Comparison of ENCODE assay signal across 10 cellular contexts in the genomic region with DNA sequence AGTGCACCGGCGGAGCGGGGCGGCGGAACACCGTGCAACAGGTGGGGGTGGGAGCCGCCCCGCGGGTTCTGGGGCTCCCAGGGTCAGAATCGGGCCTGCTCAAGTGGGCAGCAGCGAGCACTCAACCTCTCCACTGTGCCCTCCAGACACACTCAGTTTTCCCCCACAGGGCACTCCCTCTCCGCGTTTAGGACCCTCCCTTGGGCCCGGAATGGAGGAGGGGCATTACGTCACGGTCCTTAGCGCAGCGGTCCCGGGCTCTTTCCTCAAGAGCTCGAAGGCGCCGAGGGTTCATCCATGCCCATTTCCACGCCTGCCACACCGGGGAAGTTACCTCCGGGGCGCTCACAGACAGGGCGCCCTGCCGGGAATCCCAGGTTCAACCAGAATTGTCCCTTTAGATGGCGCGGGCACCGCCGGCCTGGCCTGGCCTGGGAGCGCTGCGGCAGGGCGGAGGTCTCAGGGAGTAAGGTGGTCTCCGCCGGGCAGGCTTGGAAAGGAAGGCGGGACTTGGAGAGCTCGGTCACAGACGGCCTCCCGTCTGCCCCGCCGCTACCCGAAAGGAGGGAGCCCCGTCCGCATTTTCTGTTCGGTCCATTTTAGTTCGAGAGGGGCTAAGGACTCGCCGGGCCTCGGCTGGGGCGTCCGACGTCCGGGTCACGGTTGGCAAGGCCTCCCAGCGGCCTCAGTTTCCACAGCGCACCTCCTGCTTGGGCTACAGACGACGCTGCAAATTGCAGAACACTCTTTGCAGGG. TPM values are rescaled to one million over a fixed set of nuclear protein-coding genes. Genes with fewer than 3 reads are reported as not detected.
DNase-seq lines count a peak whose midpoint lies in the region; ATAC-seq and TF ChIP-seq lines count a peak whose summit lies in the region.
"Had no signal": no experiment of that assay in that cellular context is flagged by ENCODE, and none has a peak within 500 bp of the region (broad histone marks: within the 10 kb centered on the region; RNA-seq: fewer than 3 reads in every experiment).

No MANE protein-coding gene starts in this region.

- peaks cover 44% of the 10 kb centered on the region for H3K4me1 Mint-ChIP-seq in T-helper 17 cell

- no peaks in the 10 kb centered on the region for H3K9me2 ChIP-seq in GM23248 (ENCODE audit: insufficient read depth)
- H3K9me2 ChIP-seq in hepatocyte (replicated peaks; ENCODE audit: insufficient read depth), result no peaks in the 10 kb centered on the region

- DNase-seq in GM23248 (no peak), T-helper 17 cell (no peak), hepatocyte (ENCODE audit: low spot score) (no peak), sigmoid colon (peak; percentile 64), NCI-H2029 (lab: John Stamatoyannopoulos, UW) (no peak)
- DNase-seq in stimulated activated CD4-positive, alpha-beta T cell treated with anti-CD3 and anti-CD28 coated beads, Interleukin-12 subunit alpha, Interleukin-12 subunit beta, amount 100 ng/mL, for 4 hours, result no peak

- H3K27ac ChIP-seq in GM23248, result no peak overlapping the region
- H3K27ac ChIP-seq in hepatocyte, result no peak overlapping the region
- H3K27ac ChIP-seq in sigmoid colon, result no peak overlapping the region

- no peaks in the 10 kb centered on the region for H3K9me3 ChIP-seq in GM23248 (ENCODE audit: low read depth)
- H3K9me3 ChIP-seq in T-helper 17 cell (ENCODE audit: control insufficient read depth, low read length, poor library complexity, severe bottlenecking), result no peaks in the 10 kb centered on the region
- H3K9me3 ChIP-seq in hepatocyte (ENCODE audit: low read depth), result no peaks in the 10 kb centered on the region
- no peaks in the 10 kb centered on the region for H3K9me3 ChIP-seq in sigmoid colon

- no peak overlapping the region for H3K27ac Mint-ChIP-seq in T-helper 17 cell

- ATAC-seq in T-helper 17 cell (peak; percentile 18), GM21381 (IDR thresholded peaks at IDR 0.05; ENCODE audit: unreplicated experiment) (no peak), GM18498 (IDR thresholded peaks at IDR 0.05; ENCODE audit: unreplicated experiment) (no peak)

- intact Hi-C loops in sigmoid colon (cut with DNase I), result loop anchor here (2.0 to 5.0 kb wide), 4 partner anchors 292 to 443 kb away; a partner anchor contains a TSS

- H3K79me2 ChIP-seq in GM23248 (ENCODE audit: insufficient read depth) (no peaks in the 10 kb centered on the region), hepatocyte (no peaks in the 10 kb centered on the region)

- H2AFZ ChIP-seq in GM23248 (no peak overlapping the region; the same call in 1 of the 2 replicates), hepatocyte (peak overlapping the region; percentile 53)

- H3K4me3 ChIP-seq in GM23248 (peak overlapping the region; percentile 31), hepatocyte (peak overlapping the region; percentile 0), sigmoid colon (peak overlapping the region in 3 of 4 donors; percentile 35 to 44 (median 35))

- H3K27me3 ChIP-seq in GM23248 (replicated peaks; ENCODE audit: insufficient read depth) (peaks cover 60% of the 10 kb centered on the region), hepatocyte (peaks cover 63% of the 10 kb centered on the region), sigmoid colon (peaks cover 57 to 65% (median 62%) of the 10 kb centered on the region in 3 donors)

- in situ Hi-C loops in GM23248 (cut with MboI), result loop anchor here (10.0 kb wide), 2 partner anchors 330 to 890 kb away; no protein-coding TSS in a partner anchor

- H3F3A ChIP-seq in GM23248 (ENCODE audit: insufficient read depth), result peaks cover 3% of the 10 kb centered on the region; the same call in 1 of the 2 replicates

- TF ChIP-seq POLR2A in sigmoid colon (IDR thresholded peaks at IDR 0.05), result no peak

- peaks cover 61% of the 10 kb centered on the region for H3K27me3 Mint-ChIP-seq in T-helper 17 cell

- 3% methylated on average over 55 to 60 of the region's 60 CpGs for WGBS in GM23248 (ENCODE audit: low coverage in 1 of 2, low lambda C conversion rate in 2 of 2, missing lambda C conversion rate in 2 of 2), 2 experiments
- 4% methylated on average over 48 of the region's 60 CpGs for WGBS in hepatocyte (ENCODE audit: low lambda C conversion rate, missing lambda C conversion rate)
- 2% methylated on average over 60 of the region's 60 CpGs for WGBS in sigmoid colon, 2 donors

- no peak for TF ChIP-seq CTCF in hepatocyte (IDR thresholded peaks at IDR 0.05; ENCODE audit: poor library complexity)
- TF ChIP-seq CTCF in sigmoid colon (IDR thresholded peaks at IDR 0.05), result no peak

- H4K20me1 ChIP-seq in GM23248 (ENCODE audit: insufficient read depth), result no peaks in the 10 kb centered on the region
- no peaks in the 10 kb centered on the region for H4K20me1 ChIP-seq in hepatocyte (ENCODE audit: insufficient read depth, poor library complexity, severe bottlenecking)

- peak overlapping the region; percentile 47 for H3K4me2 ChIP-seq in GM23248 (ENCODE audit: unreplicated experiment)
- H3K4me2 ChIP-seq in hepatocyte, result peak overlapping the region; percentile 76

- no peak for TF ChIP-seq EP300 in sigmoid colon (IDR thresholded peaks at IDR 0.05)

- no peaks in the 10 kb centered on the region for H3K36me3 ChIP-seq in GM23248 (ENCODE audit: low read depth)
- H3K36me3 ChIP-seq in hepatocyte (replicated peaks; ENCODE audit: insufficient read depth, low read depth), result no peaks in the 10 kb centered on the region
- no peaks in the 10 kb centered on the region for H3K36me3 ChIP-seq in sigmoid colon

- no peak overlapping the region for H3K9ac ChIP-seq in GM23248

- H3K36me3 Mint-ChIP-seq in T-helper 17 cell (ENCODE audit: low read depth), result peaks cover 5% of the 10 kb centered on the region

- no peaks in the 10 kb centered on the region for H3K4me1 ChIP-seq in GM23248 (ENCODE audit: insufficient read depth)
- peaks cover 38% of the 10 kb centered on the region for H3K4me1 ChIP-seq in hepatocyte (ENCODE audit: insufficient read depth)
- peaks cover 0 to 59% (median 55%) of the 10 kb centered on the region in 4 donors for H3K4me1 ChIP-seq in sigmoid colon

- peak overlapping the region; percentile 92 for H3K4me3 Mint-ChIP-seq in T-helper 17 cell

RNA-seq across cellular contexts. Expression of a gene that starts 5.1 kb away (rescaled TPM):
- total RNA-seq in GM23248 (2014; rRNA removed; shearing (Covaris generic)), result not detected in 2 replicates
- polyA plus RNA-seq in GM23248 (2016; fragmentation: Nextera tagmentation; extraction: Ambion mirVana) (not detected in 2 replicates), hepatocyte (not detected in 2 replicates), sigmoid colon (not detected)
- total RNA-seq in T-helper 17 cell (not detected), hepatocyte (not detected in 2 replicates), sigmoid colon (not detected)
- total RNA-seq: fibroblast of villous mesenchyme, SK-MEL-5 had no signal

RNA-seq across cellular contexts. Expression of a gene that starts 9.5 kb away (rescaled TPM):
- total RNA-seq in GM23248 (2014; rRNA removed; shearing (Covaris generic)), result 0.11 TPM in 1 of 2 replicates, not detected in the other
- polyA plus RNA-seq in GM23248 (2016; fragmentation: Nextera tagmentation; extraction: Ambion mirVana), result not detected in 2 replicates
- total RNA-seq in T-helper 17 cell, result 1 to 10 TPM; 2.2 to 2.7 TPM
- 0.12 and 0.23 TPM in 2 replicates for total RNA-seq in hepatocyte
- 0.26 and 0.52 TPM in 2 replicates for polyA plus RNA-seq in hepatocyte
- 1 to 10 TPM in 2 of 4 donors, under 1 TPM in 1, not detected in 1; 0.99 to 1.6 (median 1.1) TPM for total RNA-seq in sigmoid colon
- polyA plus RNA-seq in sigmoid colon, result under 1 TPM in 1 of 3 donors, not detected in 2; 0.25 TPM
- total RNA-seq: fibroblast of villous mesenchyme, SK-MEL-5 had no signal
